9 cellular contexts compared by ENCODE assay signal in genomic region chr22:45218974-45219373, GRCh38. TPM values are rescaled to one million over a fixed set of nuclear protein-coding genes. Genes with fewer than 3 reads are reported as not detected.
A peak's percentile ranks its signal among the peaks of the same experiment; 100 is the strongest.
DNase-seq lines count a peak whose midpoint lies in the region; ATAC-seq, FAIRE-seq and TF ChIP-seq lines count a peak whose summit lies in the region.
"Had no signal": no experiment of that assay in that cellular context is flagged by ENCODE, and none has a peak within 500 bp of the region (broad histone marks: within the 10 kb centered on the region; RNA-seq: fewer than 3 reads in every experiment).

No MANE protein-coding gene starts in this region.

- CTCF ChIA-PET in HepG2 (lab: Yijun Ruan, JAX; ENCODE audit: low intra/inter-chr PET ratio, low total read pairs): no interaction called here

- intact Hi-C loops in HepG2 (cut with micrococcal nuclease; ENCODE audit: unreplicated experiment): loop anchor here (5.0 kb wide), 1 partner anchor 43 kb away; no protein-coding TSS in a partner anchor
- intact Hi-C loops in right lobe of liver (cut with DNase I): no loop called here
- intact Hi-C loops in dorsolateral prefrontal cortex (cut with DNase I): no loop called here

- H3K9ac ChIP-seq in HepG2 (ENCODE audit: insufficient read depth, low read depth, low read length): no peak overlapping the region

- no peak for ATAC-seq in HepG2
- ATAC-seq in right lobe of liver: no peak
- ATAC-seq in GM21367 (IDR thresholded peaks at IDR 0.05; ENCODE audit: unreplicated experiment): no peak

- BruUV-seq in HepG2 (replicated peaks; lab: Mats Ljungman, UMichigan): no TSS peak

- 94% methylated on average over 9 of the region's 9 CpGs for WGBS in HepG2 (ENCODE audit: low lambda C conversion rate)
- 84% methylated on average over 8 of the region's 9 CpGs for WGBS in right lobe of liver (ENCODE audit: insufficient coverage, low coverage, low lambda C conversion rate, missing lambda C conversion rate)

- peaks cover 29% of the 10 kb centered on the region for H3K4me1 ChIP-seq in HepG2 (ENCODE audit: insufficient read depth, low read length)
- H3K4me1 ChIP-seq in right lobe of liver: peaks cover 0 to 5% (median 0%) of the 10 kb centered on the region in 4 donors

- FAIRE-seq in HepG2 (lab: Jason Lieb, UNC): no peak

- H4K20me1 ChIP-seq in HepG2 (ENCODE audit: insufficient read depth, low read length): peaks cover 13% of the 10 kb centered on the region; the same call in 1 of the 2 replicates

- H3K27me3 ChIP-seq in HepG2 (ENCODE audit: control insufficient read depth in 1 of 2, insufficient read depth in 2 of 2, low read length in 2 of 2): no peaks in the 10 kb centered on the region
- no peaks in the 10 kb centered on the region for H3K27me3 ChIP-seq in right lobe of liver
- H3K27me3 ChIP-seq in dorsolateral prefrontal cortex: no peaks in the 10 kb centered on the region

- H3K9me3 ChIP-seq in HepG2 (ENCODE audit: low read length): no peaks in the 10 kb centered on the region
- H3K9me3 ChIP-seq in right lobe of liver: no peaks in the 10 kb centered on the region

- H3K27ac ChIP-seq in HepG2 (ENCODE audit: extremely low read length, insufficient read depth, low read length) (no peak overlapping the region), right lobe of liver (no peak overlapping the region), dorsolateral prefrontal cortex (peak overlapping the region in 40 of 59 donors; percentile 3 to 100 (median 55)), temporal lobe (ENCODE audit: low read depth, low read length) (peak overlapping the region; percentile 13)

- DNase-seq in HepG2 (ENCODE audit: low spot score) (no peak), right lobe of liver (no peak), NCI-H524 treated with DMSO at 0.1 percent for 48 hours (lab: John Stamatoyannopoulos, UW) (peak; percentile 56), dorsolateral prefrontal cortex (no peak), middle frontal gyrus (ENCODE audit: extremely low spot score, low spot score) (no peak), NCI-H1092 treated with DMSO at 0.1 percent for 48 hours (lab: John Stamatoyannopoulos, UW) (no peak)
- DNase-seq: foreskin melanocyte had no signal

- in situ Hi-C loops in HepG2 (cut with HindIII; ENCODE audit: extremely low pct_ligation_motif_present, low pct_unique_long_range_greater_than_20kb): no loop called here

- H3K4me3 ChIP-seq in HepG2 (replicated peaks in 1 of 3; ENCODE audit: insufficient read depth in 1 of 3, low read depth in 2 of 3, low read length in 3 of 3): no peak overlapping the region
- no peak overlapping the region for H3K4me3 ChIP-seq in right lobe of liver
- no peak overlapping the region for H3K4me3 ChIP-seq in dorsolateral prefrontal cortex

- no peak for TF ChIP-seq POLR2A in HepG2 (IDR thresholded peaks at IDR 0.05; ENCODE audit: insufficient read depth in 1 of 2, low read depth in 2 of 2, low read length in 2 of 2)
- TF ChIP-seq POLR2A in right lobe of liver (IDR thresholded peaks at IDR 0.05): no peak

- TF ChIP-seq EP300 in HepG2 (IDR thresholded peaks at IDR 0.05; ENCODE audit: low read depth in 2 of 2, low read length in 2 of 2) (no peak), HepG2 (CRISPR knock-in tag; IDR thresholded peaks at IDR 0.05; ENCODE audit: borderline replicate concordance) (no peak)

- POLR2A ChIA-PET in HepG2 (lab: Yijun Ruan, JAX): no interaction called here

- H3K36me3 ChIP-seq in HepG2 (replicated peaks in 1 of 2; ENCODE audit: control insufficient read depth in 1 of 2, insufficient read depth in 2 of 2, low read length in 2 of 2) (no peaks in the 10 kb centered on the region; a peak in 1 of 5 replicates), right lobe of liver (no peaks in the 10 kb centered on the region)

- H3K4me2 ChIP-seq in HepG2 (ENCODE audit: low read depth, low read length): no peak overlapping the region

- H3K79me2 ChIP-seq in HepG2 (ENCODE audit: insufficient read depth, low read length): peaks cover 32% of the 10 kb centered on the region

- H2AFZ ChIP-seq in HepG2 (ENCODE audit: low read length): no peak overlapping the region

- TF ChIP-seq CTCF in HepG2 (CRISPR knock-in tag; IDR thresholded peaks at IDR 0.05) (no peak), right lobe of liver (IDR thresholded peaks at IDR 0.05) (no peak), dorsolateral prefrontal cortex (IDR thresholded peaks at IDR 0.05 in 54 of 56, conservative IDR thresholded peaks at IDR 0.05 in 2 of 56; ENCODE audit: low read depth in 1 of 56, partially characterized antibody in 56 of 56) (no peak)

- TF ChIP-seq RAD21 in HepG2 (CRISPR knock-in tag; IDR thresholded peaks at IDR 0.05): no peak

TF ChIP-seq in HepG2, 621 proteins besides CTCF, POLR2A, EP300 and RAD21:
- TF ChIP-seq RFX1 (IDR thresholded peaks at IDR 0.05) (peak; percentile 11; the same call in 1 of the 2 replicates), ZNF549 (CRISPR knock-in tag; IDR thresholded peaks at IDR 0.05) (no peak), ZNF121 (CRISPR knock-in tag; IDR thresholded peaks at IDR 0.05) (no peak)

RNA-seq across cellular contexts. Expression of gene KIAA0930, which starts 21.7 kb away (rescaled TPM):
- total RNA-seq in HepG2 (2016; rRNA removed; fragmentation: Illumina TruSeq; extraction: Trizol) (25.5 and 27.0 TPM in 2 replicates), right lobe of liver (10 to 100 TPM; 24.5 to 57.9 (median 40.8) TPM), dorsolateral prefrontal cortex (100 to 1,000 TPM; 174 to 603 (median 325) TPM), temporal lobe (42.0 TPM)
- 8.5 and 8.8 TPM in 2 replicates for total RNA-seq in HepG2 (2016; cell fraction: cytosol; rRNA removed; fragmentation: Illumina TruSeq; extraction: Trizol; ENCODE audit: low read depth)
- total RNA-seq in HepG2 (2016; cell fraction: insoluble cytoplasmic fraction; rRNA removed; fragmentation: Illumina TruSeq; extraction: Trizol): 20.2 and 27.2 TPM in 2 replicates
- 26.6 and 27.7 TPM in 2 replicates for total RNA-seq in HepG2 (2016; cell fraction: membrane; rRNA removed; fragmentation: Illumina TruSeq; extraction: Trizol)
- total RNA-seq in HepG2 (2016; cell fraction: nucleus; rRNA removed; fragmentation: Illumina TruSeq; extraction: Trizol): 13.4 and 15.4 TPM in 2 replicates
- 38.2 and 46.3 TPM in 2 replicates for polyA plus RNA-seq in HepG2 (2011; rRNA removed)
- polyA plus RNA-seq in HepG2 (2011; cell fraction: cytosol; rRNA removed): 39.3 and 40.1 TPM in 2 replicates
- 32.6 and 39.0 TPM in 2 replicates for polyA plus RNA-seq in HepG2 (2011; cell fraction: nucleus; rRNA removed)
- polyA plus RNA-seq in HepG2 (2012): 24.1 and 35.1 TPM in 2 replicates
- 14.2 and 17.6 TPM in 2 replicates for polyA plus RNA-seq in HepG2 (2016; cell fraction: cytosol; fragmentation: Illumina TruSeq; extraction: Trizol; ENCODE audit: low read depth)
- polyA plus RNA-seq in HepG2 (2016; cell fraction: insoluble cytoplasmic fraction; fragmentation: Illumina TruSeq; extraction: Trizol; ENCODE audit: low read depth): 26.4 and 31.5 TPM in 2 replicates
- 30.2 and 31.7 TPM in 2 replicates for polyA plus RNA-seq in HepG2 (2016; cell fraction: membrane; fragmentation: Illumina TruSeq; extraction: Trizol; ENCODE audit: low read depth)
- 28.9 and 29.2 TPM in 2 replicates for polyA plus RNA-seq in HepG2 (2016; cell fraction: nucleus; fragmentation: Illumina TruSeq; extraction: Trizol; ENCODE audit: insufficient read depth, low read depth)
- 40.1 and 54.5 TPM in 2 replicates for polyA minus RNA-seq in HepG2 (2011; rRNA and poly(A)+ RNA removed; ENCODE audit: low replicate concordance)
- polyA minus RNA-seq in HepG2 (2011; cell fraction: cytosol; rRNA and poly(A)+ RNA removed): 21.4 and 26.1 TPM in 2 replicates
- 4.8 and 8.6 TPM in 2 replicates for polyA minus RNA-seq in HepG2 (2011; cell fraction: nucleus; rRNA and poly(A)+ RNA removed)

RNA-seq across cellular contexts. Expression of gene NUP50, which starts 55.2 kb away (rescaled TPM):
- total RNA-seq in HepG2 (2016; rRNA removed; fragmentation: Illumina TruSeq; extraction: Trizol) (52.4 and 71.0 TPM in 2 replicates), right lobe of liver (10 to 100 TPM; 26.4 to 57.2 (median 31.4) TPM), dorsolateral prefrontal cortex (10 to 100 TPM; 27.1 to 82.5 (median 51.9) TPM), temporal lobe (37.6 TPM)
- 15.6 and 19.1 TPM in 2 replicates for total RNA-seq in HepG2 (2016; cell fraction: cytosol; rRNA removed; fragmentation: Illumina TruSeq; extraction: Trizol; ENCODE audit: low read depth)
- total RNA-seq in HepG2 (2016; cell fraction: insoluble cytoplasmic fraction; rRNA removed; fragmentation: Illumina TruSeq; extraction: Trizol): 52.9 and 65.9 TPM in 2 replicates
- 34.7 and 35.1 TPM in 2 replicates for total RNA-seq in HepG2 (2016; cell fraction: membrane; rRNA removed; fragmentation: Illumina TruSeq; extraction: Trizol)
- 39.0 and 40.8 TPM in 2 replicates for total RNA-seq in HepG2 (2016; cell fraction: nucleus; rRNA removed; fragmentation: Illumina TruSeq; extraction: Trizol)
- polyA plus RNA-seq in HepG2 (2011; rRNA removed): 14.1 and 14.2 TPM in 2 replicates
- 10.3 and 10.4 TPM in 2 replicates for polyA plus RNA-seq in HepG2 (2011; cell fraction: cytosol; rRNA removed)
- 8.3 and 10.9 TPM in 2 replicates for polyA plus RNA-seq in HepG2 (2011; cell fraction: nucleus; rRNA removed)
- polyA plus RNA-seq in HepG2 (2012): 22.4 and 26.0 TPM in 2 replicates
- 3.4 and 4.5 TPM in 2 replicates for polyA plus RNA-seq in HepG2 (2016; cell fraction: cytosol; fragmentation: Illumina TruSeq; extraction: Trizol; ENCODE audit: low read depth)
- polyA plus RNA-seq in HepG2 (2016; cell fraction: insoluble cytoplasmic fraction; fragmentation: Illumina TruSeq; extraction: Trizol; ENCODE audit: low read depth): 52.8 and 53.9 TPM in 2 replicates
- 12.1 and 15.0 TPM in 2 replicates for polyA plus RNA-seq in HepG2 (2016; cell fraction: membrane; fragmentation: Illumina TruSeq; extraction: Trizol; ENCODE audit: low read depth)
- polyA plus RNA-seq in HepG2 (2016; cell fraction: nucleus; fragmentation: Illumina TruSeq; extraction: Trizol; ENCODE audit: insufficient read depth, low read depth): 51.2 and 53.1 TPM in 2 replicates
- 34.7 and 47.0 TPM in 2 replicates for polyA minus RNA-seq in HepG2 (2011; rRNA and poly(A)+ RNA removed; ENCODE audit: low replicate concordance)
- polyA minus RNA-seq in HepG2 (2011; cell fraction: cytosol; rRNA and poly(A)+ RNA removed): 14.3 and 15.1 TPM in 2 replicates
- 29.2 and 29.4 TPM in 2 replicates for polyA minus RNA-seq in HepG2 (2011; cell fraction: nucleus; rRNA and poly(A)+ RNA removed)

Comparison
In these comparisons a context has a peak if more than half of its experiments do, and no peak if none do; other contexts are left out.
1. H3K27ac ChIP-seq: peak in dorsolateral prefrontal cortex (40 of 59) and temporal lobe (single experiment); none in HepG2 (single experiment) and right lobe of liver (0 of 3).